ENCODE assay signal across 7 cellular contexts in the genomic region with DNA sequence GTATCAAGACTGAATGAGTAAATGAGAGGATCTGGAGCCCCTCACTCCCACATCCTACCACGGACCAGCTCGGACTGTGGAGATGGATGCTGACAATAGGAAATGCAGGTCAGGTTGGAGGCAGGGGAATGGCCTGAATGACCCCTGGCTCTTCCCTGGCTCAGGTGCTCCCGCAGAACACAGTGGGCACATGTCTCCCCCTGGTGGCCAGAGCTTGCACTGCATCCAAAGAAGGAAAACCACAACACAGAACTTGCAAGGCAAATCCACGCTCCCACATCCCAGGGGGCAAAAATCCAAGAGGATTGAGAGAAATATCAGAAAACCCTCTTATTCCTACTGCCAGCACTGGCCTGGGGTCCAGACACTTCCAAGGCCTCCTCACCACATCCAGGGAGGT.
A peak's percentile ranks its signal among the peaks of the same experiment; 100 is the strongest.
DNase-seq lines count a peak whose midpoint lies in the region; ATAC-seq, FAIRE-seq and TF ChIP-seq lines count a peak whose summit lies in the region.
"Not testable (repeated sequence)": the region's sequence is repeated elsewhere in the genome, so short reads cannot be mapped to it uniquely, and the experiment has no call there.

No MANE protein-coding gene starts in this region.

- H3K4me3 ChIP-seq in body of pancreas, lung: not testable (repeated sequence)

- H3K27me3 ChIP-seq in body of pancreas; lung (ENCODE audit: control insufficient read depth, insufficient read depth): not testable (repeated sequence)

- FAIRE-seq in GM12891 (lab: Jason Lieb, UNC) (peak; percentile 96), HTR-8/SVneo (lab: Jason Lieb, UNC) (peak; percentile 57)

- not testable (repeated sequence) for H3K36me3 ChIP-seq in body of pancreas (replicated peaks in 1 of 2; ENCODE audit: insufficient read depth in 1 of 2, low read depth in 2 of 2); lung (ENCODE audit: control insufficient read depth in 2 of 2, insufficient read depth in 2 of 2, low read length in 2 of 2)

- not testable (repeated sequence) for H3K27me3 Mint-ChIP-seq in activated CD4-positive, alpha-beta T cell treated with anti-CD3 and anti-CD28 coated beads for 36 hours

- ATAC-seq in activated CD4-positive, alpha-beta T cell treated with anti-CD3 and anti-CD28 coated beads for 36 hours, result peak; percentile 57
- ATAC-seq in body of pancreas (peak; percentile 54), left cardiac atrium (peak; percentile 36 to 62), lung (ENCODE audit: insufficient read depth, low FRiP score) (peak; percentile 43)
- ATAC-seq in stimulated activated effector memory CD8-positive, alpha-beta T cell treated with anti-CD3 and anti-CD28 coated beads, Interleukin-12 subunit alpha, Interleukin-12 subunit beta, amount 100 ng/mL, for 72 hours, result peak; percentile 41

- H3K9me3 ChIP-seq in body of pancreas; lung (ENCODE audit: control insufficient read depth in 2 of 2, insufficient read depth in 1 of 2, low read length in 1 of 2): not testable (repeated sequence)

- not testable (repeated sequence) for H3K36me3 Mint-ChIP-seq in activated CD4-positive, alpha-beta T cell treated with anti-CD3 and anti-CD28 coated beads for 36 hours (ENCODE audit: low read depth); stimulated activated effector memory CD8-positive, alpha-beta T cell treated with anti-CD3 and anti-CD28 coated beads, Interleukin-12 subunit alpha, Interleukin-12 subunit beta, amount 100 ng/mL, for 72 hours

- intact Hi-C loops in activated CD4-positive, alpha-beta T cell treated with anti-CD3 and anti-CD28 coated beads for 36 hours (cut with DNase I, micrococcal nuclease); body of pancreas (cut with DNase I); left cardiac atrium (cut with DNase I): not testable (repeated sequence)

- CTCF ChIA-PET in activated CD4-positive, alpha-beta T cell treated with anti-CD3 and anti-CD28 coated beads for 36 hours (lab: Charles Lee), result not testable (repeated sequence)

- TF ChIP-seq POLR2A in GM12891 (IDR thresholded peaks at IDR 0.05; ENCODE audit: low read depth, low read length); body of pancreas (IDR thresholded peaks at IDR 0.05): not testable (repeated sequence)

- not testable (repeated sequence) for H3K27ac ChIP-seq in body of pancreas; lung (ENCODE audit: low read depth in 1 of 2, low read length in 1 of 2)

- not testable (repeated sequence) for DNase-seq in GM12891 (ENCODE audit: insufficient read length, low spot score); HTR-8/SVneo (ENCODE audit: insufficient read length, low spot score); activated CD4-positive, alpha-beta T cell treated with anti-CD3 and anti-CD28 coated beads for 36 hours; body of pancreas; left cardiac atrium; lung (ENCODE audit: low spot score); stimulated activated effector memory CD8-positive, alpha-beta T cell treated with anti-CD3 and anti-CD28 coated beads, Interleukin-12 subunit alpha, Interleukin-12 subunit beta, amount 100 ng/mL, for 72 hours (ENCODE audit: low spot score in 2 of 2)

- not testable (repeated sequence) for H3K4me1 ChIP-seq in body of pancreas; lung (ENCODE audit: control insufficient read depth in 2 of 2, insufficient read depth in 2 of 2, low read length in 2 of 2)

- not testable (repeated sequence) for H3K27ac Mint-ChIP-seq in activated CD4-positive, alpha-beta T cell treated with anti-CD3 and anti-CD28 coated beads for 36 hours; stimulated activated effector memory CD8-positive, alpha-beta T cell treated with anti-CD3 and anti-CD28 coated beads, Interleukin-12 subunit alpha, Interleukin-12 subunit beta, amount 100 ng/mL, for 72 hours

- TF ChIP-seq CTCF in body of pancreas (IDR thresholded peaks at IDR 0.05); lung (IDR thresholded peaks at IDR 0.05; ENCODE audit: control extremely low read depth, extremely low read depth): not testable (repeated sequence)

- POLR2A ChIA-PET in activated CD4-positive, alpha-beta T cell treated with anti-CD3 and anti-CD28 coated beads for 36 hours (lab: Charles Lee), result not testable (repeated sequence)

- not testable (repeated sequence) for H3K4me1 Mint-ChIP-seq in activated CD4-positive, alpha-beta T cell treated with anti-CD3 and anti-CD28 coated beads for 36 hours; stimulated activated effector memory CD8-positive, alpha-beta T cell treated with anti-CD3 and anti-CD28 coated beads, Interleukin-12 subunit alpha, Interleukin-12 subunit beta, amount 100 ng/mL, for 72 hours

- 10% methylated on average over 2 of the region's 4 CpGs; no CpG with 5 or more reads in 1 of the 2 donors for WGBS in body of pancreas, 2 donors
- WGBS in lung, 2 donors, result 40% methylated on average over 1 of the region's 4 CpGs; no CpG with 5 or more reads in 1 of the 2 donors

- not testable (repeated sequence) for H3K4me3 Mint-ChIP-seq in activated CD4-positive, alpha-beta T cell treated with anti-CD3 and anti-CD28 coated beads for 36 hours; stimulated activated effector memory CD8-positive, alpha-beta T cell treated with anti-CD3 and anti-CD28 coated beads, Interleukin-12 subunit alpha, Interleukin-12 subunit beta, amount 100 ng/mL, for 72 hours

- not testable (repeated sequence) for H3K9me3 Mint-ChIP-seq in activated CD4-positive, alpha-beta T cell treated with anti-CD3 and anti-CD28 coated beads for 36 hours (ENCODE audit: low read depth); stimulated activated effector memory CD8-positive, alpha-beta T cell treated with anti-CD3 and anti-CD28 coated beads, Interleukin-12 subunit alpha, Interleukin-12 subunit beta, amount 100 ng/mL, for 72 hours
